Comparison of ENCODE assay signal across 8 cellular contexts in the genomic region with DNA sequence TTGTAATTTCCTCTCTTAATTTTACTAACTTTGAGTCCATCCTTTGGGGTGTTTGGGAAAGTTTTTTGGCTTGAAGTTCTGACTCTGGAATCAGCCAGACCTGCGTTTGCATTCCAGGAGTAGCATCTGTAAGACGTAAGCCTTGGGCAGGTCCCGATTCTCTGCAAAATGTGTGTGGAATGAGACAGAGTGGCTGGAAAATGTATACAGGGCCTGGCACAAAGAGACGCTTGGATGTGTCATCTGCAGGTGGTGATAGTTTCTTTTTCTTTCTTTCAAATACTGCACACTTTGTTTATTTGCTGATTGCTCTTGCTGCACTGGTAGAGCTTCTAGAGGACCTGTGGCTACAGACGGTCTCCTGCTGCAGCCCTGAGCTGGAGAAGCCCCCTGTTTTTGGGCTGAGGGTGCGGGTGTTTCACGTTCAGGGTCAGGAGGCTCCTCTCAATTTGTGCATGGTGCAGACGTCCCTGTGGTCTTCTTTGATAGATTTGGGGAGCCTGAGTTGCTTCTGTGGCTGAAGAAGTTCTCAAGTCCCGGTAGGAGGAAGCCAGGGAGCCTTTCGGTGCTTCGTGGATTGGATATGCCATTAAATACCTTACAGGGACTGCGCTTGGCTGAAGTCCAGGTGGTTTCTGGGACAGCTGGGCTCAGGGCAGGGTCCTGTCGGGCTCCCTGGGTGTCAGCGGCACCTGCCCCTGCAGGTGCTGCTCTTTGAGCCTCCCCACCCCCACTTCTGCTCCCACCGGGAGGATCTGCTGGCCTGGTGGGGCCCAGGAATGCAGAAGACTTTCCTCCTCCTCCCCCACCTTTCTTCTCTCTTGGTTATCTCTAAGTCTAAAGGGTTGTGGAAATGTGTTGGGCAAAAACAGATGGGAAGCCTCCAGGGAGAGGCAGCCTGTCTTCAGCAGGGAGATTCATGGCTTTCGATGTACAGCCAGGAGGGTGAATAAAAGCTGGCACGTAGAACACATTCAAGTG. TPM values are rescaled to one million over a fixed set of nuclear protein-coding genes. Genes with fewer than 3 reads are reported as not detected.
A peak's percentile ranks its signal among the peaks of the same experiment; 100 is the strongest.
DNase-seq lines count a peak whose midpoint lies in the region; ATAC-seq and TF ChIP-seq lines count a peak whose summit lies in the region.

No MANE protein-coding gene starts in this region.

- peak overlapping the region in 1 of 2 donors; percentile 48 for H3K4me3 Mint-ChIP-seq in stimulated activated naive CD8-positive, alpha-beta T cell treated with anti-CD3 and anti-CD28 coated beads, Interleukin-15, amount 100 ng/mL, for 72 hours

- peaks cover 0 to 6% of the 10 kb centered on the region in 2 donors for H3K9me3 Mint-ChIP-seq in stimulated activated naive CD8-positive, alpha-beta T cell treated with anti-CD3 and anti-CD28 coated beads, Interleukin-15, amount 100 ng/mL, for 72 hours

- TF ChIP-seq CTCF in AG04449 (IDR thresholded peaks at IDR 0.05; ENCODE audit: insufficient read depth, low read length, missing control alignments), result no peak
- TF ChIP-seq CTCF in foreskin keratinocyte (conservative IDR thresholded peaks at IDR 0.05), result no peak

- peak; percentile 77 for DNase-seq in AG04449 (ENCODE audit: low read depth, low spot score)
- DNase-seq in HCEC 1CT, result peak; percentile 80
- peak; percentile 92 to 93 for DNase-seq in SHP77 (lab: John Stamatoyannopoulos, UW)
- DNase-seq in foreskin keratinocyte, result peak; percentile 93 to 96
- DNase-seq in NCI-H1930 (lab: John Stamatoyannopoulos, UW), result no peak
- no peak for DNase-seq in stimulated activated naive CD8-positive, alpha-beta T cell treated with anti-CD3 and anti-CD28 coated beads, Interleukin-15, amount 100 ng/mL, for 72 hours

- CTCF ChIA-PET in AG04449 (lab: Yijun Ruan, JAX), result no interaction called here

- POLR2A ChIA-PET in AG04449 (lab: Yijun Ruan, JAX), result interaction anchor here (1.0 to 1.6 kb wide), 3 partner anchors 10 to 46 kb away, joined by 3 to 4 read pairs (median 4); no protein-coding TSS in a partner anchor

- peaks cover 11% of the 10 kb centered on the region for H3K4me1 Mint-ChIP-seq in stimulated activated naive CD8-positive, alpha-beta T cell treated with anti-CD3 and anti-CD28 coated beads, Interleukin-15, amount 100 ng/mL, for 72 hours

- H3K27me3 Mint-ChIP-seq in stimulated activated naive CD8-positive, alpha-beta T cell treated with anti-CD3 and anti-CD28 coated beads, Interleukin-15, amount 100 ng/mL, for 72 hours, result peaks cover 53% of the 10 kb centered on the region

- peak overlapping the region; percentile 21 for H3K4me3 ChIP-seq in AG04449 (ENCODE audit: low read depth, low read length)

- peak overlapping the region; percentile 53 for H3K27ac ChIP-seq in foreskin keratinocyte

- peaks cover 6% of the 10 kb centered on the region for H3K4me1 ChIP-seq in foreskin keratinocyte

- no peak overlapping the region for H3K27ac Mint-ChIP-seq in stimulated activated naive CD8-positive, alpha-beta T cell treated with anti-CD3 and anti-CD28 coated beads, Interleukin-15, amount 100 ng/mL, for 72 hours

- H3K27me3 ChIP-seq in foreskin keratinocyte, result no peaks in the 10 kb centered on the region

- ATAC-seq in foreskin keratinocyte (peak; percentile 87), GM21529 (IDR thresholded peaks at IDR 0.05; ENCODE audit: unreplicated experiment) (no peak), GM19328 (IDR thresholded peaks at IDR 0.05; ENCODE audit: unreplicated experiment) (no peak)
- no peak for ATAC-seq in stimulated activated naive CD8-positive, alpha-beta T cell treated with anti-CD3 and anti-CD28 coated beads, Interleukin-15, amount 100 ng/mL, for 72 hours

RNA-seq across cellular contexts. Expression of a gene that starts 44.1 kb away (rescaled TPM):
- total RNA-seq in foreskin keratinocyte, result 230 and 426 TPM in 2 replicates
- polyA plus RNA-seq in foreskin keratinocyte, result 282 and 494 TPM in 2 replicates

Comparison
In these comparisons a context has a peak if more than half of its experiments do, and no peak if none do; other contexts are left out.
1. DNase-seq: peak in AG04449 (single experiment), HCEC 1CT (single experiment), SHP77 (2 of 2) and foreskin keratinocyte (2 of 2); none in NCI-H1930 (0 of 2) and stimulated activated naive CD8-positive, alpha-beta T cell treated with anti-CD3 and anti-CD28 coated beads, Interleukin-15, amount 100 ng/mL, for 72 hours (0 of 2).